ENCODE assay signal across 24 cellular contexts in genomic region chr3:48500656-48501055, GRCh38. TPM values are rescaled to one million over a fixed set of nuclear protein-coding genes. Genes with fewer than 3 reads are reported as not detected.
DNase-seq lines count a peak whose midpoint lies in the region; ATAC-seq, FAIRE-seq and TF ChIP-seq lines count a peak whose summit lies in the region.
"Had no signal": no experiment of that assay in that cellular context is flagged by ENCODE, and none has a peak within 500 bp of the region (broad histone marks: within the 10 kb centered on the region; RNA-seq: fewer than 3 reads in every experiment).

No MANE protein-coding gene starts in this region.

- ATAC-seq in CD4-positive, CD25-positive, alpha-beta regulatory T cell (ENCODE audit: low read depth in 2 of 2): no peak
- no peak for ATAC-seq in IMR-90 (ENCODE audit: low read depth)
- ATAC-seq in naive thymus-derived CD4-positive, alpha-beta T cell: no peak
- no peak for ATAC-seq in HG03439 (IDR thresholded peaks at IDR 0.05; ENCODE audit: unreplicated experiment)
- no peak for ATAC-seq in sciatic nerve
- ATAC-seq: activated CD4-positive, CD25-positive, alpha-beta regulatory T cell treated with anti-CD3 and anti-CD28 coated beads, Interleukin-2, amount 50 U/mL, for 24 hours had no signal

- H2BK20ac ChIP-seq in IMR-90 (ENCODE audit: low read depth, low read length): no peak overlapping the region

- no peak overlapping the region for H3K4me3 ChIP-seq in CD4-positive, CD25-positive, alpha-beta regulatory T cell (ENCODE audit: low read depth, low read length)
- H3K4me3 ChIP-seq in IMR-90 (ENCODE audit: insufficient read depth, low read depth, low read length) (no peak overlapping the region), bronchial epithelial cell (ENCODE audit: low read depth, low read length) (no peak overlapping the region)
- H3K4me3 ChIP-seq in naive thymus-derived CD4-positive, alpha-beta T cell (ENCODE audit: low read length): no peak overlapping the region
- H3K4me3 ChIP-seq: coronary artery, lung, skin epidermis had no signal

- peaks cover 8% of the 10 kb centered on the region for H3K36me3 ChIP-seq in CD4-positive, CD25-positive, alpha-beta regulatory T cell (ENCODE audit: control insufficient read depth, insufficient read depth, low read length)
- H3K36me3 ChIP-seq in IMR-90 (ENCODE audit: control insufficient read depth, insufficient read depth, low read length) (peaks cover 13% of the 10 kb centered on the region), bronchial epithelial cell (ENCODE audit: control insufficient read depth, insufficient read depth, low read length) (no peaks in the 10 kb centered on the region)
- peaks cover 0 to 7% (median 0%) of the 10 kb centered on the region in 3 experiments for H3K36me3 ChIP-seq in naive thymus-derived CD4-positive, alpha-beta T cell (ENCODE audit: control insufficient read depth in 2 of 3, insufficient read depth in 3 of 3, low read length in 3 of 3)

- WGBS in IMR-90 (ENCODE audit: extremely low coverage in 2 of 2, insufficient read length in 1 of 2), 2 experiments: 73% methylated on average over 3 of the region's 5 CpGs; no CpG with 5 or more reads in 1 of the 2 experiments

- H3K4me3 Mint-ChIP-seq in CD4-positive, CD25-positive, alpha-beta regulatory T cell: peak overlapping the region in 3 of 4 donors; percentile 13 to 81 (median 47)
- no peak overlapping the region for H3K4me3 Mint-ChIP-seq in naive thymus-derived CD4-positive, alpha-beta T cell
- H3K4me3 Mint-ChIP-seq: HFFc6 had no signal

- no peak overlapping the region for H2AK9ac ChIP-seq in IMR-90 (replicated peaks; ENCODE audit: low read depth, low read length, poor library complexity)

- peaks cover 26% of the 10 kb centered on the region for H3K4me1 ChIP-seq in CD4-positive, CD25-positive, alpha-beta regulatory T cell (ENCODE audit: control insufficient read depth, insufficient read depth, low read length, poor library complexity, severe bottlenecking)
- H3K4me1 ChIP-seq in IMR-90 (ENCODE audit: control insufficient read depth, insufficient read depth, low read length): peaks cover 14% of the 10 kb centered on the region
- H3K4me1 ChIP-seq in naive thymus-derived CD4-positive, alpha-beta T cell (ENCODE audit: control insufficient read depth in 2 of 2, insufficient read depth in 2 of 2, low read length in 2 of 2): peaks cover 18 to 25% of the 10 kb centered on the region in 2 donors

- no peaks in the 10 kb centered on the region for H3K27me3 ChIP-seq in CD4-positive, CD25-positive, alpha-beta regulatory T cell (ENCODE audit: control insufficient read depth, insufficient read depth, low read length)
- H3K27me3 ChIP-seq in IMR-90 (ENCODE audit: control insufficient read depth, insufficient read depth, low read length) (no peaks in the 10 kb centered on the region), bronchial epithelial cell (ENCODE audit: control insufficient read depth, insufficient read depth, low read length) (no peaks in the 10 kb centered on the region)
- H3K27me3 ChIP-seq in naive thymus-derived CD4-positive, alpha-beta T cell (ENCODE audit: control insufficient read depth in 2 of 2, insufficient read depth in 2 of 2, low read length in 2 of 2): no peaks in the 10 kb centered on the region

- no peak overlapping the region for H3K4ac ChIP-seq in IMR-90 (ENCODE audit: low read depth, low read length)

- no peak overlapping the region for H3K27ac ChIP-seq in CD4-positive, CD25-positive, alpha-beta regulatory T cell (ENCODE audit: insufficient read depth, low read length, poor library complexity, severe bottlenecking)
- H3K27ac ChIP-seq in IMR-90 (ENCODE audit: insufficient read depth, low read length): no peak overlapping the region
- no peak overlapping the region for H3K27ac ChIP-seq in naive thymus-derived CD4-positive, alpha-beta T cell (ENCODE audit: low read depth, low read length)

- H4K91ac ChIP-seq in IMR-90 (ENCODE audit: insufficient read depth, low read depth, low read length): no peak overlapping the region

- H3K27me3 Mint-ChIP-seq in CD4-positive, CD25-positive, alpha-beta regulatory T cell: no peaks in the 10 kb centered on the region
- no peaks in the 10 kb centered on the region for H3K27me3 Mint-ChIP-seq in naive thymus-derived CD4-positive, alpha-beta T cell

- H2AK5ac ChIP-seq in IMR-90 (ENCODE audit: low read depth, low read length): no peak overlapping the region

- no peak overlapping the region for H3K9ac ChIP-seq in IMR-90 (ENCODE audit: low read depth, low read length)

- peak overlapping the region; percentile 10 for H2AFZ ChIP-seq in IMR-90 (replicated peaks; ENCODE audit: low read length, poor library complexity)

- dilution Hi-C loops in IMR-90 (cut with HindIII; ENCODE audit: low sequenced_read_pairs, unreplicated experiment): no loop called here

- H3K56ac ChIP-seq in IMR-90 (ENCODE audit: extremely low read depth, insufficient read depth, low read length): no peak overlapping the region

- TF ChIP-seq POLR2A in IMR-90 (IDR thresholded peaks at IDR 0.05; ENCODE audit: low read depth, low read length): no peak

- in situ Hi-C loops in IMR-90 (cut with MboI; ENCODE audit: low sequenced_read_pairs): no loop called here

- H2BK120ac ChIP-seq in IMR-90 (ENCODE audit: low read depth, low read length): no peak overlapping the region

- no peak overlapping the region for H3K18ac ChIP-seq in IMR-90 (ENCODE audit: low read depth, low read length)

- no peak overlapping the region for H3K4me2 ChIP-seq in IMR-90 (ENCODE audit: low read depth, low read length)

- DNase-seq in CD4-positive, CD25-positive, alpha-beta regulatory T cell: no peak
- no peak for DNase-seq in IMR-90
- peak; percentile 40 for DNase-seq in bronchial epithelial cell (ENCODE audit: low read depth)
- DNase-seq in naive thymus-derived CD4-positive, alpha-beta T cell: no peak
- DNase-seq in NCI-H2227 (lab: John Stamatoyannopoulos, UW; ENCODE audit: unreplicated experiment): no peak
- DNase-seq in sciatic nerve (ENCODE audit: low spot score): no peak
- DNase-seq: activated CD8-positive, alpha-beta memory T cell treated with anti-CD3 and anti-CD28 coated beads for 24 hours; activated naive CD4-positive, alpha-beta T cell treated with Interleukin-2 at 50 U/mL for 16 hours; activated T-cell treated with anti-CD3 and anti-CD28 coated beads, Interleukin-2, amount 50 U/mL, for 1 hour; amniotic stem cell; C1 segment of cervical spinal cord; HFFc6; kidney glomerular epithelial cell; NCI-H2081 treated with DMSO at 0.1 percent for 48 hours; occipital lobe; SHP77 treated with DMSO at 0.1 percent for 48 hours; substantia nigra; SW 1271 had no signal

- no peaks in the 10 kb centered on the region for H3K9me3 ChIP-seq in CD4-positive, CD25-positive, alpha-beta regulatory T cell (ENCODE audit: control insufficient read depth in 2 of 2, low read length in 2 of 2)
- no peaks in the 10 kb centered on the region; the same call in 1 of the 2 replicates for H3K9me3 ChIP-seq in IMR-90 (ENCODE audit: control insufficient read depth, insufficient read depth, low read length)
- no peaks in the 10 kb centered on the region for H3K9me3 ChIP-seq in naive thymus-derived CD4-positive, alpha-beta T cell (ENCODE audit: control insufficient read depth in 2 of 3, low read length in 3 of 3)

- no peak overlapping the region for H2BK15ac ChIP-seq in IMR-90 (ENCODE audit: low read depth, low read length)

- H4K5ac ChIP-seq in IMR-90 (ENCODE audit: low read depth, low read length): no peak overlapping the region

- no peaks in the 10 kb centered on the region; the same call in 1 of the 2 replicates for H4K20me1 ChIP-seq in IMR-90 (ENCODE audit: insufficient read depth, low read length)

- H3K36me3 Mint-ChIP-seq in CD4-positive, CD25-positive, alpha-beta regulatory T cell: peaks cover 13% of the 10 kb centered on the region
- peaks cover 0 to 26% (median 13%) of the 10 kb centered on the region in 5 donors for H3K36me3 Mint-ChIP-seq in naive thymus-derived CD4-positive, alpha-beta T cell

- peaks cover 25% of the 10 kb centered on the region for H3K9me1 ChIP-seq in IMR-90 (ENCODE audit: insufficient read depth, low read length)

- TF ChIP-seq RAD21 in IMR-90 (IDR thresholded peaks at IDR 0.05; ENCODE audit: low read length): no peak

- CTCF ChIA-PET in IMR-90 (lab: Yijun Ruan, JAX): no interaction called here
- CTCF ChIA-PET in naive thymus-derived CD4-positive, alpha-beta T cell (lab: Charles Lee): interaction anchor here (1.4 kb wide), 1 partner anchor 100 kb away, joined by 5 read pairs; no protein-coding TSS in a partner anchor

- TF ChIP-seq CTCF in IMR-90 (conservative IDR thresholded peaks at IDR 0.05; ENCODE audit: low read depth, low read length) (no peak), bronchial epithelial cell (IDR thresholded peaks at IDR 0.05; ENCODE audit: insufficient read depth, low read length, severe bottlenecking) (no peak)

- H3K4me1 Mint-ChIP-seq in CD4-positive, CD25-positive, alpha-beta regulatory T cell: peaks cover 5 to 50% (median 23%) of the 10 kb centered on the region in 4 donors
- peaks cover 21 to 50% (median 43%) of the 10 kb centered on the region in 7 donors for H3K4me1 Mint-ChIP-seq in naive thymus-derived CD4-positive, alpha-beta T cell

- H2BK5ac ChIP-seq in IMR-90 (ENCODE audit: low read depth, low read length, poor library complexity, severe bottlenecking): no peak overlapping the region

- no TSS peak for BruUV-seq in IMR-90 (replicated peaks; lab: Mats Ljungman, UMichigan)

- no peak overlapping the region for H4K8ac ChIP-seq in IMR-90 (ENCODE audit: low read depth in 2 of 2, low read length in 2 of 2)

- intact Hi-C loops in IMR-90 (cut with micrococcal nuclease): no loop called here
- intact Hi-C loops in naive thymus-derived CD4-positive, alpha-beta T cell (cut with micrococcal nuclease): no loop called here
- intact Hi-C loops in sciatic nerve (cut with DNase I): no loop called here

- no peak overlapping the region for H3K23ac ChIP-seq in IMR-90 (ENCODE audit: low read depth, low read length)

- H3K9me3 Mint-ChIP-seq in CD4-positive, CD25-positive, alpha-beta regulatory T cell: no peaks in the 10 kb centered on the region
- H3K9me3 Mint-ChIP-seq in naive thymus-derived CD4-positive, alpha-beta T cell: no peaks in the 10 kb centered on the region
- H3K9me3 Mint-ChIP-seq: HFFc6 had no signal

- no peak for FAIRE-seq in bronchial epithelial cell (lab: Jason Lieb, UNC)
- FAIRE-seq: urothelium cell line had no signal

- H3K79me1 ChIP-seq in IMR-90 (ENCODE audit: low read depth in 1 of 2, low read length in 2 of 2): peaks cover 13 to 47% of the 10 kb centered on the region in 2 experiments; a peak in 3 of 4 replicates

- POLR2A ChIA-PET in IMR-90 (lab: Charles Lee; ENCODE audit: unreplicated experiment): no interaction called here
- POLR2A ChIA-PET in naive thymus-derived CD4-positive, alpha-beta T cell (lab: Charles Lee): no interaction called here

- no peak overlapping the region for H3K14ac ChIP-seq in IMR-90 (replicated peaks; ENCODE audit: low read depth, low read length)

- peak overlapping the region in 2 of 3 donors; percentile 50 to 63 for H3K27ac Mint-ChIP-seq in CD4-positive, CD25-positive, alpha-beta regulatory T cell
- H3K27ac Mint-ChIP-seq in naive thymus-derived CD4-positive, alpha-beta T cell: peak overlapping the region in 6 of 9 donors; percentile 4 to 42 (median 28)
- H3K27ac Mint-ChIP-seq: HFFc6 had no signal

RNA-seq across cellular contexts. Expression of gene SHISA5, which starts 3.3 kb away (rescaled TPM):
- 197 TPM for total RNA-seq in CD4-positive, CD25-positive, alpha-beta regulatory T cell
- 100 to 1,000 TPM; 415 to 598 (median 440) TPM for polyA plus RNA-seq in CD4-positive, CD25-positive, alpha-beta regulatory T cell
- total RNA-seq in IMR-90 (2012; rRNA removed): 82.3 and 88.6 TPM in 2 replicates
- polyA plus RNA-seq in IMR-90 (2012; rRNA removed): 162 and 181 TPM in 2 replicates
- 139 and 294 TPM in 2 replicates for polyA plus RNA-seq in IMR-90 (2012; cell fraction: cytosol; rRNA removed)
- polyA plus RNA-seq in IMR-90 (2012; cell fraction: nucleus; rRNA removed; ENCODE audit: low replicate concordance): 81.3 and 139 TPM in 2 replicates
- total RNA-seq in bronchial epithelial cell: 87.1 and 131 TPM in 2 replicates
- 100 to 1,000 TPM; 147 to 236 (median 182) TPM for total RNA-seq in naive thymus-derived CD4-positive, alpha-beta T cell
- polyA plus RNA-seq in naive thymus-derived CD4-positive, alpha-beta T cell: 100 to 1,000 TPM; 348 to 383 TPM
- 138 TPM for total RNA-seq in sciatic nerve

RNA-seq across cellular contexts. Expression of gene ATRIP, which starts 54.1 kb away (rescaled TPM):
- 11.5 TPM for total RNA-seq in CD4-positive, CD25-positive, alpha-beta regulatory T cell
- 10 to 100 TPM in 3 of 4 donors, 1 to 10 TPM in 1; 9.6 to 14.7 (median 13.3) TPM for polyA plus RNA-seq in CD4-positive, CD25-positive, alpha-beta regulatory T cell
- 7.2 and 10.8 TPM in 2 replicates for total RNA-seq in IMR-90 (2012; rRNA removed)
- polyA plus RNA-seq in IMR-90 (2012; rRNA removed): 6.8 and 7.2 TPM in 2 replicates
- polyA plus RNA-seq in IMR-90 (2012; cell fraction: cytosol; rRNA removed): 3.8 and 4.0 TPM in 2 replicates
- polyA plus RNA-seq in IMR-90 (2012; cell fraction: nucleus; rRNA removed; ENCODE audit: low replicate concordance): 8.2 and 14.4 TPM in 2 replicates
- total RNA-seq in bronchial epithelial cell: 4.1 and 5.5 TPM in 2 replicates
- 10 to 100 TPM in 3 of 5 experiments, 1 to 10 TPM in 2; 7.9 to 14.2 (median 12.5) TPM for total RNA-seq in naive thymus-derived CD4-positive, alpha-beta T cell
- polyA plus RNA-seq in naive thymus-derived CD4-positive, alpha-beta T cell: 10 to 100 TPM; 10.7 to 16.2 TPM
- 7.5 TPM for total RNA-seq in sciatic nerve

RNA-seq across cellular contexts. Expression of gene PFKFB4, which starts 55.9 kb away (rescaled TPM):
- 1.8 TPM for total RNA-seq in CD4-positive, CD25-positive, alpha-beta regulatory T cell
- polyA plus RNA-seq in CD4-positive, CD25-positive, alpha-beta regulatory T cell: 1 to 10 TPM in 3 of 4 donors, under 1 TPM in 1; 0.96 to 1.5 (median 1.4) TPM
- total RNA-seq in IMR-90 (2012; rRNA removed): 16.1 and 17.0 TPM in 2 replicates
- 14.8 and 16.9 TPM in 2 replicates for polyA plus RNA-seq in IMR-90 (2012; rRNA removed)
- 11.1 and 15.7 TPM in 2 replicates for polyA plus RNA-seq in IMR-90 (2012; cell fraction: cytosol; rRNA removed)
- 53.9 and 57.6 TPM in 2 replicates for polyA plus RNA-seq in IMR-90 (2012; cell fraction: nucleus; rRNA removed; ENCODE audit: low replicate concordance)
- total RNA-seq in bronchial epithelial cell: 18.2 and 20.2 TPM in 2 replicates
- total RNA-seq in naive thymus-derived CD4-positive, alpha-beta T cell: 10 to 100 TPM in 2 of 5 experiments, 1 to 10 TPM in 3; 3.0 to 64.2 (median 3.7) TPM
- polyA plus RNA-seq in naive thymus-derived CD4-positive, alpha-beta T cell: 1 to 10 TPM; 2.6 to 3.4 TPM
- total RNA-seq in sciatic nerve: 7.9 TPM

Comparison
In these comparisons a context has a peak if more than half of its experiments do, and no peak if none do; other contexts are left out.
1. H3K4me3 Mint-ChIP-seq: peak in CD4-positive, CD25-positive, alpha-beta regulatory T cell (3 of 4); none in naive thymus-derived CD4-positive, alpha-beta T cell (0 of 10).